In the genomic region with DNA sequence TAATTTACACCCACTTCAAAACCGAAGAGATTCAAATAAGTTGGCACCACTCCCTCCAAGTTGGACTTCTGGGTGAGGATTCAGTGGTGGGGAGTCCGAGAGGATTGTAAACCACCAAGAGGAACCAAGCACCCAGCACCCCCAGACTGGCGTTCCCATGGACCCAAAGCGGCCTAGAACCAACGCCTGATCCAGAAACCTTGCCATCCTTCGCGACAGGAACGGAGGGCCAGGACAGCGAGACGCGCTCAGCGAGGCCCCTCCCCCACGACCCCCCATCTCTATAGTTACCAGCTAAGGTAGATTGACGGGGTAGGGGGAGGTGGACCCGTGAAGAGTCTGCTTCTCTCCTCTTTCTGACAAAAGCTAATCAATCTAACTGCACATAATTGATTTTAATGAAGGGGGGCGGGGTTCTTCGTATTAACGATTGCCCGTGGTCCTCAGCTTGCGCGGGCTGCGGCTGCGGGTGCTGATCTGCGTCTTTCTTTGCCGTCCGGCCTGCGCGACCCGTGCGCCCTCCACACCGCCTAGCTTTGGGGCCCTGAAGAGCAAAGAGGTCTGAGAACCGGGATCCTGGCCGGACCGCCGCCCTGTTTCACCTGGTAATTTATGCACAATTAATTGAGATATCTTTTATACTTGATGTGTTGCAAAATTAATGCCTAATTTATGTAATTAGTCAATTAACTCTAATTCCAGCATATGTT, we compare ENCODE assay signal across 29 cellular contexts. TPM values are rescaled to one million over a fixed set of nuclear protein-coding genes. Genes with fewer than 3 reads are reported as not detected.
"Had no signal": no experiment of that assay in that cellular context is flagged by ENCODE, and none has a peak within 500 bp of the region (broad histone marks: within the 10 kb centered on the region; RNA-seq: fewer than 3 reads in every experiment).

No MANE protein-coding gene starts in this region.

- H3K4me1 ChIP-seq: psoas muscle had no signal

- H3K9me3 ChIP-seq: mucosa of descending colon, ovary, psoas muscle, right lobe of liver, suprapubic skin, vagina had no signal

- FAIRE-seq: colon, small intestine, TTC549 had no signal

- H3K27ac ChIP-seq: brain microvascular endothelial cell, dorsolateral prefrontal cortex, epithelial cell of prostate, hepatocyte, ovary, psoas muscle, right lobe of liver, suprapubic skin, vagina had no signal

- DNase-seq: activated B cell treated with CpG ODN at 0.5 μM for 24 hours; activated CD4-positive, alpha-beta T cell treated with anti-CD3 and anti-CD28 coated beads for 4 hours; activated CD8-positive, alpha-beta T cell treated with anti-CD3 and anti-CD28 coated beads, Interleukin-2, amount 10 ng/mL, durations not matched to agents 7 days and 5 days; activated naive CD4-positive, alpha-beta T cell treated with Interleukin-2 at 50 U/mL for 16 hours; activated naive CD8-positive, alpha-beta T cell treated with anti-CD3 and anti-CD28 coated beads, Interleukin-2, amount 50 U/mL, for 24 hours; activated T-cell treated with anti-CD3 and anti-CD28 coated beads, Interleukin-2, amount 50 U/mL, for 24 hours; brain microvascular endothelial cell; central memory CD4-positive, alpha-beta T cell; dorsolateral prefrontal cortex; foreskin fibroblast; left ventricle myocardium superior; mucosa of descending colon; naive B cell; ovary; psoas muscle; right lobe of liver; small intestine; stimulated activated CD4-positive, alpha-beta T cell treated with anti-CD3 and anti-CD28 coated beads, Interleukin-2, amount 100 ng/mL, for 48 hours; T-helper 2 cell had no signal

- H3K27me3 ChIP-seq: ovary had no signal

- H3K4me3 ChIP-seq: dorsolateral prefrontal cortex, hepatocyte, mucosa of descending colon, ovary, psoas muscle, right lobe of liver, suprapubic skin, vagina had no signal

- H3K27ac Mint-ChIP-seq: activated B cell treated with CpG ODN at 0.5 μM for 24 hours; activated CD8-positive, alpha-beta T cell treated with anti-CD3 and anti-CD28 coated beads, Interleukin-2, amount 10 ng/mL, durations not matched to agents 7 days and 5 days; activated naive CD8-positive, alpha-beta T cell treated with anti-CD3 and anti-CD28 coated beads, Interleukin-2, amount 50 U/mL, for 24 hours; activated T-cell treated with anti-CD3 and anti-CD28 coated beads, Interleukin-2, amount 50 U/mL, for 24 hours; activated T-helper 2 cell treated with anti-CD3 and anti-CD28 coated beads, Interferon-gamma antibody, Interleukin-2, Interleukin-4, amounts not matched to agents 10 μg/mL and 5 μg/mL and 100 μg/mL, durations not matched to agents 14 hours and 24 hours and 36 hours; memory B cell; stimulated activated naive CD8-positive, alpha-beta T cell treated with anti-CD3 and anti-CD28 coated beads, Interleukin-15, Interleukin-2, amounts not matched to agents 100 ng/mL and 50 ng/mL, for 24 hours had no signal

- ATAC-seq: activated CD8-positive, alpha-beta T cell treated with anti-CD3 and anti-CD28 coated beads, Interleukin-2, amount 10 ng/mL, durations not matched to agents 7 days and 5 days; activated naive CD8-positive, alpha-beta T cell treated with anti-CD3 and anti-CD28 coated beads, Interleukin-2, amount 50 U/mL, for 24 hours; left ventricle myocardium superior; mucosa of descending colon; psoas muscle; right lobe of liver had no signal

- H3K36me3 Mint-ChIP-seq: memory B cell, naive B cell had no signal

- H3K4me3 Mint-ChIP-seq: activated B cell treated with CpG ODN at 0.5 μM for 24 hours; activated T-cell treated with anti-CD3 and anti-CD28 coated beads, Interleukin-2, amount 50 U/mL, for 24 hours; memory B cell; stimulated activated naive CD8-positive, alpha-beta T cell treated with anti-CD3 and anti-CD28 coated beads, Interleukin-15, Interleukin-2, amounts not matched to agents 100 ng/mL and 50 ng/mL, for 24 hours had no signal

- H3K36me3 ChIP-seq: brain microvascular endothelial cell, ovary, right lobe of liver, suprapubic skin, vagina had no signal

RNA-seq across cellular contexts. Expression of a gene that starts 10.9 kb away (rescaled TPM):
- total RNA-seq: activated B cell treated with CpG ODN at 0.5 μM for 24 hours, aorta, dorsolateral prefrontal cortex, hepatocyte, left ventricle myocardium superior, mucosa of descending colon, psoas muscle, right lobe of liver, suprapubic skin, vagina had no signal
- polyA plus RNA-seq: aorta, hepatocyte, ovary, psoas muscle, small intestine had no signal
